In the genomic region with DNA sequence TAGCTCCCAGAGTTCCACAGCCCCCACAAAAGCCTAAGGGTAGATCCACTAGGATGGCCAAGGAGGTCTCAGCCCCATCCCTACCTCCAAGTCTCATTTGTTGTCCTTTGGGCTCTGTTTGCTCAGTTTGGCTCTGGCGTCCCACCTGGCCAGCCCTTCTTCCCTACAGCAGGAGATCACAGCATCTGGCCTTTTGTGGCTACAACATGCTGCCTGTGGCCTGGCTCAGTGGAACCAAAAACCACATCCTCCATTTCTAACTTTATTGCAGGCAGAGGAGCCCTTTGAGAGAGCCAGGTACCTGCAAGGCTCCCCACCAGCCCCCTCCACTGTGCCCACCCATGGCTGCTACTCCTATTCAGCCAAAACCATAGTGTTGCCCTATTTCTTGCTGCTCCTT, we compare ENCODE assay signal across 1 cellular context.
TF ChIP-seq lines count a peak whose summit lies in the region.

No MANE protein-coding gene starts in this region.

TF ChIP-seq in GM12878, 131 proteins besides CTCF, POLR2A, EP300 and RAD21:
- TF ChIP-seq ZBTB4 (CRISPR knock-in tag; IDR thresholded peaks at IDR 0.05) (no peak), RUNX3 (IDR thresholded peaks at IDR 0.05; ENCODE audit: low read length) (peak; percentile 80)
